21 cellular contexts compared by ENCODE assay signal in the genomic region with DNA sequence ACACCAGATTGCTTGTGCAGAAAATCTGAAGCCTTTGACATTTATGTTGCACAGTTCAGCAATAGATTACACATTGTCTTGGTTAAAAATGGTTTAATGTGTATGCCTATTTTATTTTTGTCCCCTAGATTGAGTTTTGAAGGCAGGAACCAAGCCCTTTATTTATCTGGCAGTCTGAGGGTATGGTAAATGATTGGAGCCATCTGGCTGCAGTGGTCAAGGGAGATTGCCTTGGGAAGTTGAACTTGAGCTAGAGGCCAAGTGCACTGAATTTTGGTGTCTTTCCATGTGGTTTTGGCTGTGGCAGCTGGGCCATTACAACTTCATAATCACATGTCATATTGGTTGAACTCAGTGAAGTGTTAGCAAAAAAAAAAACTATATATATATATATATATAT.
DNase-seq lines count a peak whose midpoint lies in the region; TF ChIP-seq lines count a peak whose summit lies in the region.
"Had no signal": no experiment of that assay in that cellular context is flagged by ENCODE, and none has a peak within 500 bp of the region (broad histone marks: within the 10 kb centered on the region; RNA-seq: fewer than 3 reads in every experiment).

No MANE protein-coding gene starts in this region.

- no peaks in the 10 kb centered on the region for H3K36me3 Mint-ChIP-seq in nephron (ENCODE audit: low read depth)
- H3K36me3 Mint-ChIP-seq: CD4-positive, CD25-positive, alpha-beta regulatory T cell had no signal

- DNase-seq in AG10803 (ENCODE audit: low read depth), result peak; percentile 77
- DNase-seq in HFF-Myc (ENCODE audit: extremely low read depth, low read depth), result peak; percentile 30
- DNase-seq in fibroblast of gingiva (ENCODE audit: low read depth), result peak; percentile 77
- no peak for DNase-seq in KBM-7
- no peak for DNase-seq in NCI-H2227 (lab: John Stamatoyannopoulos, UW; ENCODE audit: unreplicated experiment)
- no peak for DNase-seq in NCI-H187 (lab: John Stamatoyannopoulos, UW)
- DNase-seq: BE2C; CD4-positive, CD25-positive, alpha-beta regulatory T cell; DMS153; GF-D8; GOT3; MV-4-11; NCI-H1417; NCI-H1930; NCI-H526; PC-3; SW 1271 had no signal

- in situ Hi-C loops in KBM-7 (cut with MboI; ENCODE audit: low pct_unique_long_range_greater_than_20kb, low sequenced_read_pairs), result no loop called here

- no peaks in the 10 kb centered on the region for H3K27me3 Mint-ChIP-seq in nephron (ENCODE audit: low read depth)

- TF ChIP-seq CTCF in AG10803 (conservative IDR thresholded peaks at IDR 0.05; ENCODE audit: low read length) (no peak), HFF-Myc (IDR thresholded peaks at IDR 0.05; ENCODE audit: low read depth, low read length, missing control alignments) (no peak), nephron (IDR thresholded peaks at IDR 0.05; ENCODE audit: unreplicated experiment in 3 of 3) (no peak)

- H3K4me1 Mint-ChIP-seq in nephron, result peaks cover 90% of the 10 kb centered on the region
- H3K4me1 Mint-ChIP-seq: CD4-positive, CD25-positive, alpha-beta regulatory T cell had no signal

- no peaks in the 10 kb centered on the region for H3K9me3 Mint-ChIP-seq in nephron

- H3K4me3 ChIP-seq in AG10803 (ENCODE audit: low read length) (no peak overlapping the region), HFF-Myc (replicated peaks; ENCODE audit: low read depth, low read length) (no peak overlapping the region)
- H3K4me3 ChIP-seq: GM12878, K562, SJSA1 had no signal

- H3K4me3 Mint-ChIP-seq in nephron, result no peak overlapping the region
- H3K4me3 Mint-ChIP-seq: CD4-positive, CD25-positive, alpha-beta regulatory T cell had no signal

- peak overlapping the region; percentile 76 to 95 (median 83) for H3K27ac Mint-ChIP-seq in nephron
- H3K27ac Mint-ChIP-seq: CD4-positive, CD25-positive, alpha-beta regulatory T cell had no signal

Comparison
In these comparisons a context has a peak if more than half of its experiments do, and no peak if none do; other contexts are left out.
1. DNase-seq: peak in AG10803 (single experiment), HFF-Myc (single experiment) and fibroblast of gingiva (single experiment); none in KBM-7 (single experiment), NCI-H2227 (single experiment) and NCI-H187 (0 of 2).